In genomic region chr16:4297480-4297879, GRCh38 we compare ENCODE assay signal across 1 cellular context.
TF ChIP-seq lines count a peak whose summit lies in the region.

No MANE protein-coding gene starts in this region.

TF ChIP-seq in IMR-90, 13 proteins besides CTCF, POLR2A, EP300 and RAD21:
- no peak for TF ChIP-seq ELK1 (IDR thresholded peaks at IDR 0.05; ENCODE audit: borderline replicate concordance, low read depth, low read length)
